Comparison of ENCODE assay signal across 23 cellular contexts in genomic region chr16:83603981-83604570, GRCh38.
DNase-seq lines count a peak whose midpoint lies in the region; TF ChIP-seq lines count a peak whose summit lies in the region.
"Had no signal": no experiment of that assay in that cellular context is flagged by ENCODE, and none has a peak within 500 bp of the region (broad histone marks: within the 10 kb centered on the region; RNA-seq: fewer than 3 reads in every experiment).

No MANE protein-coding gene starts in this region.

- no peaks in the 10 kb centered on the region; the same call in 1 of the 2 replicates for H3K9me2 ChIP-seq in GM23248 (ENCODE audit: insufficient read depth)

- no peak overlapping the region for H3K4me3 Mint-ChIP-seq in neural progenitor cell
- H3K4me3 Mint-ChIP-seq: B cell, CD14-positive monocyte, IgD-negative memory B cell had no signal

- peak overlapping the region; percentile 35; the same call in 1 of the 2 replicates for H2AFZ ChIP-seq in GM23248
- H2AFZ ChIP-seq in neural progenitor cell (replicated peaks), result no peak overlapping the region

- H3K27ac Mint-ChIP-seq in neural progenitor cell, result peak overlapping the region; percentile 96
- H3K27ac Mint-ChIP-seq: B cell, CD14-positive monocyte, IgD-negative memory B cell had no signal

- H3K27ac ChIP-seq in GM23248, result no peak overlapping the region
- peak overlapping the region; percentile 27 for H3K27ac ChIP-seq in ectodermal cell (ENCODE audit: insufficient read depth, low read depth, low read length, poor library complexity, severe bottlenecking)
- H3K27ac ChIP-seq in neural progenitor cell, result no peak overlapping the region
- H3K27ac ChIP-seq: Peyer's patch, SJSA1 had no signal

- H3K27me3 ChIP-seq in GM23248 (replicated peaks; ENCODE audit: insufficient read depth) (no peaks in the 10 kb centered on the region), ectodermal cell (ENCODE audit: control insufficient read depth, insufficient read depth, low read length, poor library complexity, severe bottlenecking) (no peaks in the 10 kb centered on the region), neural progenitor cell (no peaks in the 10 kb centered on the region)
- H3K27me3 ChIP-seq: Peyer's patch, SJSA1 had no signal

- WGBS in GM23248 (ENCODE audit: low coverage in 1 of 2, low lambda C conversion rate in 2 of 2, missing lambda C conversion rate in 2 of 2), 2 experiments, result 17 to 25% methylated on average over 5 of the region's 5 CpGs
- 86 to 89% methylated on average over 4 to 5 of the region's 5 CpGs for WGBS in ectodermal cell, 2 experiments

- peaks cover 28% of the 10 kb centered on the region for H3K27me3 Mint-ChIP-seq in neural progenitor cell (ENCODE audit: insufficient read depth, low read depth)
- H3K27me3 Mint-ChIP-seq: IgD-negative memory B cell had no signal

- H3K4me1 Mint-ChIP-seq in neural progenitor cell, result peaks cover 37% of the 10 kb centered on the region
- H3K4me1 Mint-ChIP-seq: B cell, CD14-positive monocyte, IgD-negative memory B cell had no signal

- TF ChIP-seq CTCF in neural progenitor cell (IDR thresholded peaks at IDR 0.05), result no peak

- H3F3A ChIP-seq in GM23248 (ENCODE audit: insufficient read depth) (no peaks in the 10 kb centered on the region), neural progenitor cell (ENCODE audit: low read depth) (no peaks in the 10 kb centered on the region)

- in situ Hi-C loops in GM23248 (cut with MboI), result no loop called here

- no peaks in the 10 kb centered on the region for H3K9me3 Mint-ChIP-seq in neural progenitor cell
- H3K9me3 Mint-ChIP-seq: IgD-negative memory B cell had no signal

- no peak overlapping the region for H3K4me3 ChIP-seq in GM23248
- no peak overlapping the region for H3K4me3 ChIP-seq in ectodermal cell (ENCODE audit: insufficient read depth, low read depth, low read length)
- H3K4me3 ChIP-seq in neural progenitor cell, result no peak overlapping the region
- H3K4me3 ChIP-seq: Peyer's patch, SJSA1 had no signal

- no peaks in the 10 kb centered on the region for H3K36me3 ChIP-seq in GM23248 (ENCODE audit: low read depth)
- no peaks in the 10 kb centered on the region for H3K36me3 ChIP-seq in ectodermal cell (ENCODE audit: control insufficient read depth, insufficient read depth, low read length)
- no peaks in the 10 kb centered on the region for H3K36me3 ChIP-seq in neural progenitor cell
- H3K36me3 ChIP-seq: Peyer's patch, SJSA1 had no signal

- peaks cover 10% of the 10 kb centered on the region for H3K4me1 ChIP-seq in GM23248 (ENCODE audit: insufficient read depth)
- peaks cover 8% of the 10 kb centered on the region for H3K4me1 ChIP-seq in ectodermal cell (ENCODE audit: control insufficient read depth, insufficient read depth, low read length)
- H3K4me1 ChIP-seq in neural progenitor cell, result no peaks in the 10 kb centered on the region
- H3K4me1 ChIP-seq: Peyer's patch, SJSA1 had no signal

- H3K9ac ChIP-seq in GM23248, result no peak overlapping the region
- no peak overlapping the region for H3K9ac ChIP-seq in neural progenitor cell

- H3K79me2 ChIP-seq in GM23248 (ENCODE audit: insufficient read depth) (no peaks in the 10 kb centered on the region), neural progenitor cell (ENCODE audit: low read depth) (no peaks in the 10 kb centered on the region)

- no peaks in the 10 kb centered on the region for H4K20me1 ChIP-seq in GM23248 (ENCODE audit: insufficient read depth)
- H4K20me1 ChIP-seq in neural progenitor cell (ENCODE audit: low read depth), result no peaks in the 10 kb centered on the region

- H3K4me2 ChIP-seq in GM23248 (ENCODE audit: unreplicated experiment) (peak overlapping the region; percentile 26), neural progenitor cell (no peak overlapping the region)

- H3K9me3 ChIP-seq in GM23248 (ENCODE audit: low read depth) (no peaks in the 10 kb centered on the region), ectodermal cell (ENCODE audit: control insufficient read depth, low read length) (no peaks in the 10 kb centered on the region), neural progenitor cell (ENCODE audit: low read depth) (no peaks in the 10 kb centered on the region)
- H3K9me3 ChIP-seq: Peyer's patch, SJSA1 had no signal

- DNase-seq in AG08395 (ENCODE audit: low spot score) (peak; percentile 12), GM23248 (peak; percentile 52), neural progenitor cell (ENCODE audit: low spot score) (no peak), glomerular visceral epithelial cell (ENCODE audit: extremely low spot score) (no peak), amygdala (lab: John Stamatoyannopoulos, UW) (no peak), SIG-M5 (lab: John Stamatoyannopoulos, UW) (no peak)
- DNase-seq: 8988T, EL, GF-D8, Karpas-422, MV-4-11, NCI-H1105 treated with DMSO at 0.1 percent for 48 hours, NCI-H1694 treated with DMSO at 0.1 percent for 48 hours, NCI-H2081 treated with DMSO at 0.1 percent for 48 hours, NCI-H2171 treated with DMSO at 0.1 percent for 48 hours, NCI-H446, NCI-H526, Peyer's patch had no signal

- no peaks in the 10 kb centered on the region for H3K36me3 Mint-ChIP-seq in neural progenitor cell
- H3K36me3 Mint-ChIP-seq: CD14-positive monocyte, IgD-negative memory B cell had no signal

Comparison
In these comparisons a context has a peak if more than half of its experiments do, and no peak if none do; other contexts are left out.
1. DNase-seq: peak in AG08395 (single experiment) and GM23248 (single experiment); none in neural progenitor cell (single experiment), glomerular visceral epithelial cell (single experiment), amygdala (0 of 56) and SIG-M5 (single experiment).